20 cellular contexts compared by ENCODE assay signal in the genomic region with DNA sequence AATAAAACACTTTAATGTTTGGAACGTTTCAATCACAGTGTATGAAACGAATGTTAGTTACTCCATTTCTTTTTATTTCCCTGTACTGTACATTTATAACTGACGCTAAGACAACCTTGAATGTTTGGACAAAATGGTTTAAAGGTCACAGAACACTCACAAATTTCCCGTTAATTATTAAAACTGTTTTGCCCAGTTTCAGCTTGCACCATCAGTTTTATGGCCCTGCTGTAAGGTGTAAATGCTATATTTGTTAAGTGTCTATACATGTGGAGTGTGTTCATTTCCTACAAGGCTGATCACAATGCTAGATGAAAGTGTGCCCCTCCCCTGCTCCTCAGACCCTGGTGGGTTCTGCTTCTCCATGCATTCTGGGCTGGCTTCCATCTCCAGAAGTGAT. TPM values are rescaled to one million over a fixed set of nuclear protein-coding genes. Genes with fewer than 3 reads are reported as not detected.
DNase-seq lines count a peak whose midpoint lies in the region; ATAC-seq, FAIRE-seq and TF ChIP-seq lines count a peak whose summit lies in the region.
"Had no signal": no experiment of that assay in that cellular context is flagged by ENCODE, and none has a peak within 500 bp of the region (broad histone marks: within the 10 kb centered on the region; RNA-seq: fewer than 3 reads in every experiment).

No MANE protein-coding gene starts in this region.

- no peak for TF ChIP-seq POLR2A in endothelial cell of umbilical vein (IDR thresholded peaks at IDR 0.05; ENCODE audit: low read depth, low read length)

- no peaks in the 10 kb centered on the region for H4K20me1 ChIP-seq in endothelial cell of umbilical vein (replicated peaks; ENCODE audit: control insufficient read depth, extremely low read depth, insufficient read depth, low read length)

- H3K4me3 ChIP-seq in endothelial cell of umbilical vein (replicated peaks in 1 of 3; ENCODE audit: insufficient read depth in 1 of 3, low read depth in 1 of 3, low read length in 3 of 3) (no peak overlapping the region), liver (ENCODE audit: low read depth in 1 of 3, low read length in 3 of 3) (no peak overlapping the region)

- WGBS in liver = 43% methylated on average over 4 of the region's 4 CpGs

- POLR2A ChIA-PET in endothelial cell of umbilical vein (lab: Charles Lee) = no interaction called here

- CTCF ChIA-PET in endothelial cell of umbilical vein (lab: Charles Lee) = no interaction called here

- H3K27ac ChIP-seq in endothelial cell of umbilical vein (ENCODE audit: insufficient read depth, low read depth, low read length) = no peak overlapping the region
- no peak overlapping the region for H3K27ac ChIP-seq in liver (ENCODE audit: low read depth in 1 of 2, low read length in 2 of 2)

- intact Hi-C loops in endothelial cell of umbilical vein (cut with micrococcal nuclease) = no loop called here

- TF ChIP-seq CTCF in endothelial cell of umbilical vein (IDR thresholded peaks at IDR 0.05; ENCODE audit: extremely low read depth in 1 of 2, insufficient read depth in 1 of 2, low read depth in 1 of 2, low read length in 2 of 2) = no peak
- TF ChIP-seq CTCF in liver (IDR thresholded peaks at IDR 0.05; ENCODE audit: low read depth, low read length, missing input control) = no peak

- H3K27me3 ChIP-seq in endothelial cell of umbilical vein (ENCODE audit: control insufficient read depth in 2 of 2, insufficient read depth in 2 of 2, low read length in 2 of 2) (peaks cover 5 to 6% of the 10 kb centered on the region in 2 experiments), liver (ENCODE audit: control insufficient read depth in 4 of 4, insufficient read depth in 4 of 4, low read length in 3 of 4) (no peaks in the 10 kb centered on the region)

- TF ChIP-seq RAD21 in liver (IDR thresholded peaks at IDR 0.05) = no peak

- H3K79me2 ChIP-seq in endothelial cell of umbilical vein (ENCODE audit: control insufficient read depth, insufficient read depth, low read length) = no peaks in the 10 kb centered on the region

- dilution Hi-C loops in endothelial cell of umbilical vein (cut with MboI; ENCODE audit: extremely low pct_ligation_motif_present, low sequenced_read_pairs) = loop anchor here (25.0 kb wide), 1 partner anchor 415 kb away; no protein-coding TSS in a partner anchor

- no peaks in the 10 kb centered on the region for H3K9me1 ChIP-seq in endothelial cell of umbilical vein (replicated peaks; ENCODE audit: control insufficient read depth, extremely low read depth, insufficient read depth, low read length)

- no peak overlapping the region for H2AFZ ChIP-seq in endothelial cell of umbilical vein (ENCODE audit: low read depth, low read length)

- ATAC-seq in GM18498 (IDR thresholded peaks at IDR 0.05; ENCODE audit: unreplicated experiment) = no peak

- peak; percentile 38 for FAIRE-seq in endothelial cell of umbilical vein (lab: Jason Lieb, UNC)
- FAIRE-seq: A204.1, G401.6, GM12891, H1, HTR-8/SVneo had no signal

- H3K4me2 ChIP-seq in endothelial cell of umbilical vein (ENCODE audit: insufficient read depth, low read length) = no peak overlapping the region

- DNase-seq in endothelial cell of umbilical vein (ENCODE audit: low read depth, low spot score) (no peak), renal cortical epithelial cell (ENCODE audit: low read depth) (peak; percentile 27), NCI-H510A (lab: John Stamatoyannopoulos, UW) (no peak), NCI-H146 treated with DMSO at 0.1 percent for 48 hours (lab: John Stamatoyannopoulos, UW; ENCODE audit: unreplicated experiment) (no peak), SIG-M5 (lab: John Stamatoyannopoulos, UW) (no peak)
- DNase-seq: C1 segment of cervical spinal cord; Calu3; CD4-positive, alpha-beta T cell; DMS 273 treated with DMSO at 0.1 percent for 48 hours; DMS79; EL; HCEC 1CT; HFFc6 had no signal

- H3K9me3 ChIP-seq in endothelial cell of umbilical vein (replicated peaks; ENCODE audit: control insufficient read depth, insufficient read depth, low read length) = no peaks in the 10 kb centered on the region
- H3K9me3 ChIP-seq in liver (ENCODE audit: control insufficient read depth in 4 of 4, low read length in 3 of 4) = peaks cover 0 to 4% (median 0%) of the 10 kb centered on the region in 4 donors

- H3K4me1 ChIP-seq in endothelial cell of umbilical vein (ENCODE audit: control insufficient read depth, extremely low read depth, insufficient read depth, low read length) (peaks cover 4% of the 10 kb centered on the region), liver (ENCODE audit: control insufficient read depth in 4 of 4, insufficient read depth in 4 of 4, low read length in 3 of 4) (peaks cover 0 to 4% (median 2%) of the 10 kb centered on the region in 4 donors)

- BruUV-seq in endothelial cell of umbilical vein (replicated peaks; lab: Mats Ljungman, UMichigan) = no TSS peak

- no peak overlapping the region for H3K9ac ChIP-seq in endothelial cell of umbilical vein (replicated peaks; ENCODE audit: extremely low read depth, insufficient read depth, low read length)
- no peak overlapping the region for H3K9ac ChIP-seq in liver (ENCODE audit: low read depth in 1 of 2, low read length in 2 of 2)

- H3K36me3 ChIP-seq in endothelial cell of umbilical vein (ENCODE audit: control insufficient read depth in 2 of 2, extremely low read depth in 1 of 2, insufficient read depth in 2 of 2, low read length in 2 of 2) (no peaks in the 10 kb centered on the region), liver (ENCODE audit: control insufficient read depth in 4 of 4, insufficient read depth in 3 of 4, low read depth in 1 of 4, low read length in 3 of 4) (no peaks in the 10 kb centered on the region)

TF ChIP-seq in endothelial cell of umbilical vein, 7 proteins besides CTCF, POLR2A, EP300 and RAD21:
- TF ChIP-seq EZH2 (IDR thresholded peaks at IDR 0.05; ENCODE audit: borderline replicate concordance, low read depth, low read length, severe bottlenecking) (no peak), MYC (IDR thresholded peaks at IDR 0.05; ENCODE audit: low read depth, low read length) (no peak), FOS (IDR thresholded peaks at IDR 0.05; ENCODE audit: borderline replicate concordance, insufficient read depth, low read length) (no peak), JUN (IDR thresholded peaks at IDR 0.05; ENCODE audit: borderline replicate concordance, insufficient read depth, insufficient read length, low read depth) (no peak), GATA2 (IDR thresholded peaks at IDR 0.05; ENCODE audit: insufficient read depth, insufficient read length, low read depth, low read length) (no peak), POLR2AphosphoS5 (IDR thresholded peaks at IDR 0.05; ENCODE audit: insufficient read depth, low read depth, low read length) (no peak)
- TF ChIP-seq, protein P1, sequence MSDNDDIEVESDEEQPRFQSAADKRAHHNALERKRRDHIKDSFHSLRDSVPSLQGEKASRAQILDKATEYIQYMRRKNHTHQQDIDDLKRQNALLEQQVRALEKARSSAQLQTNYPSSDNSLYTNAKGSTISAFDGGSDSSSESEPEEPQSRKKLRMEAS (IDR thresholded peaks at IDR 0.05; ENCODE audit: insufficient read depth, insufficient read length) = no peak

TF ChIP-seq in liver, 16 proteins besides CTCF, POLR2A, EP300 and RAD21:
- TF ChIP-seq GABPA (IDR thresholded peaks at IDR 0.05 in 1 of 2, conservative IDR thresholded peaks at IDR 0.05 in 1 of 2) (no peak), EGR1 (IDR thresholded peaks at IDR 0.05; ENCODE audit: low read depth in 2 of 2) (no peak), TAF1 (conservative IDR thresholded peaks at IDR 0.05) (no peak), HNF4A (conservative IDR thresholded peaks at IDR 0.05) (peak; percentile 14 to 19), HNF4G (IDR thresholded peaks at IDR 0.05) (no peak), YY1 (IDR thresholded peaks at IDR 0.05) (no peak), SP1 (IDR thresholded peaks at IDR 0.05) (peak; percentile 31), JUND (IDR thresholded peaks at IDR 0.05) (no peak), RXRA (IDR thresholded peaks at IDR 0.05) (no peak), FOXA1 (IDR thresholded peaks at IDR 0.05) (no peak)
- TF ChIP-seq, protein P2, sequence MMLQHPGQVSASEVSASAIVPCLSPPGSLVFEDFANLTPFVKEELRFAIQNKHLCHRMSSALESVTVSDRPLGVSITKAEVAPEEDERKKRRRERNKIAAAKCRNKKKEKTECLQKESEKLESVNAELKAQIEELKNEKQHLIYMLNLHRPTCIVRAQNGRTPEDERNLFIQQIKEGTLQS (IDR thresholded peaks at IDR 0.05) = no peak
- TF ChIP-seq, protein P1 (IDR thresholded peaks at IDR 0.05) = no peak

RNA-seq across cellular contexts. Expression of a gene that starts 57.9 kb away (rescaled TPM):
- total RNA-seq in endothelial cell of umbilical vein (42.1 and 54.5 TPM in 2 replicates), liver (10 to 100 TPM; 20.2 to 90.7 TPM), renal cortical epithelial cell (20.8 and 35.3 TPM in 2 replicates)
- polyA plus RNA-seq in endothelial cell of umbilical vein (14.3 and 16.3 TPM in 2 replicates), liver (10 to 100 TPM; 40.8 to 42.8 TPM)
- 19.5 and 21.1 TPM in 2 replicates for polyA plus RNA-seq in endothelial cell of umbilical vein (2011; cell fraction: cytosol; rRNA removed)
- polyA plus RNA-seq in endothelial cell of umbilical vein (2011; cell fraction: nucleus; rRNA removed) = 38.9 and 39.4 TPM in 2 replicates
- 21.6 and 28.1 TPM in 2 replicates for polyA plus RNA-seq in endothelial cell of umbilical vein (2012)
- 22.2 and 22.3 TPM in 2 replicates for polyA minus RNA-seq in endothelial cell of umbilical vein
- polyA minus RNA-seq in endothelial cell of umbilical vein (2011; cell fraction: cytosol; rRNA and poly(A)+ RNA removed) = 22.4 TPM
- polyA minus RNA-seq in endothelial cell of umbilical vein (2011; cell fraction: nucleus; rRNA and poly(A)+ RNA removed) = 17.9 and 19.1 TPM in 2 replicates
